9 cellular contexts compared by ENCODE assay signal in the genomic region with DNA sequence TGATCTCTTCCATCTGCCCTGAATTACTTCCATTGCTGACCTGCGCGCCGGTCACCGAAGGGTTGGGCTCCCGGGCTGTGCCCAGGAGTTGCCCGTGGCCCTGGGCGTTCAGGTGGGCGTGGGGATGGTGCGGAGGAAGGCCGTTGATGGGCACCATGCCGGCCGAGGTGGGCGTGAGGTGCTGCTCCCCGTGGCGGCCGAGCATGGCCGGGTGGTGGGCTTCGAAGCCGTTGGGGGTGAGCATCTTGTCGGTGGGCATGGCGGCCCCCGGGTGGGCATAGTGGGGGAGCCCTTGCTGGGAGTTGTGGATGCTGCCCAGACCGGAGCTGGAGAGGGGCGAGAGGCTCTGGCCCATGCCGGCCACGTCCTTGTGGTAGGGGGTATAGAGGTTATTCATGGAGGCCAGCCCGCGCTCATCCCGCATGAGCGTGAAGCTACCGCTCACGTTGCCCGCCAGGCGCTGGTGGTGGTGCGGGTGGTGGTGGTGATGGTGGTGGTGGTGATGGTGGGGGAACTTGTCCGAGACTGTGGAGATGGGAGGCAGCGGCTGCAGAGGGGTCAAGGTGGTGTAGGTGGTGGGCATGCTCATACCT. TPM values are rescaled to one million over a fixed set of nuclear protein-coding genes. Genes with fewer than 3 reads are reported as not detected.
DNase-seq lines count a peak whose midpoint lies in the region; ATAC-seq and TF ChIP-seq lines count a peak whose summit lies in the region.
"Had no signal": no experiment of that assay in that cellular context is flagged by ENCODE, and none has a peak within 500 bp of the region (broad histone marks: within the 10 kb centered on the region; RNA-seq: fewer than 3 reads in every experiment).

No MANE protein-coding gene starts in this region.

- no peaks in the 10 kb centered on the region for H3K79me2 ChIP-seq in mammary epithelial cell (ENCODE audit: insufficient read depth, low read length)

- H3K27me3 ChIP-seq in A673 (replicated peaks; ENCODE audit: insufficient read depth, low read depth, low read length, poor library complexity) (peaks cover 98% of the 10 kb centered on the region), HUES6 (ENCODE audit: control insufficient read depth, insufficient read depth, low read length) (peaks cover 99% of the 10 kb centered on the region), mammary epithelial cell (ENCODE audit: insufficient read depth, low read length) (peaks cover 67% of the 10 kb centered on the region)

- TF ChIP-seq CTCF in A673 (conservative IDR thresholded peaks at IDR 0.05; ENCODE audit: low read depth, low read length), result no peak
- no peak for TF ChIP-seq CTCF in mammary epithelial cell (conservative IDR thresholded peaks at IDR 0.05 in 1 of 2, IDR thresholded peaks at IDR 0.05 in 1 of 2; ENCODE audit: extremely low read depth in 1 of 2, insufficient read depth in 1 of 2, low read depth in 1 of 2, low read length in 2 of 2)

- peaks cover 12 to 33% (median 28%) of the 10 kb centered on the region in 4 donors for H3K4me1 Mint-ChIP-seq in naive thymus-derived CD8-positive, alpha-beta T cell

- peaks cover 2% of the 10 kb centered on the region for H4K20me1 ChIP-seq in mammary epithelial cell (ENCODE audit: insufficient read depth, low read length)

- in situ Hi-C loops in mammary epithelial cell (cut with MboI; ENCODE audit: low sequenced_read_pairs in 2 of 2), result loop anchor here (10.0 to 25.0 kb wide), 2 partner anchors 406 to 923 kb away; no protein-coding TSS in a partner anchor

- POLR2A ChIA-PET in A673 (lab: Charles Lee; ENCODE audit: low non-redundant PET), result no interaction called here
- POLR2A ChIA-PET in naive thymus-derived CD8-positive, alpha-beta T cell (lab: Charles Lee), result no interaction called here

- H3K9me3 ChIP-seq in A673 (ENCODE audit: low read depth, low read length, poor library complexity, severe bottlenecking), result no peaks in the 10 kb centered on the region
- H3K9me3 ChIP-seq in HUES6 (ENCODE audit: control insufficient read depth, insufficient read depth, low read depth, low read length), result no peaks in the 10 kb centered on the region
- H3K9me3 ChIP-seq in mammary epithelial cell (replicated peaks; ENCODE audit: insufficient read depth, low read length), result no peaks in the 10 kb centered on the region

- H2AFZ ChIP-seq in mammary epithelial cell (ENCODE audit: low read depth, low read length), result no peak overlapping the region

- H3K4me1 ChIP-seq in A673 (ENCODE audit: insufficient read depth, low read length, poor library complexity, severe bottlenecking) (peaks cover 4% of the 10 kb centered on the region), HUES6 (ENCODE audit: control insufficient read depth, insufficient read depth, low read length) (peaks cover 74% of the 10 kb centered on the region), mammary epithelial cell (ENCODE audit: insufficient read depth, low read length) (peaks cover 13% of the 10 kb centered on the region)

- ATAC-seq in naive thymus-derived CD8-positive, alpha-beta T cell, result no peak
- ATAC-seq in HG02884 (IDR thresholded peaks at IDR 0.05; ENCODE audit: unreplicated experiment) (no peak), HG03520 (IDR thresholded peaks at IDR 0.05; ENCODE audit: unreplicated experiment) (no peak)

- H3K4me3 ChIP-seq in A673 (ENCODE audit: low read depth, low read length, poor library complexity, severe bottlenecking), result peak overlapping the region; percentile 45
- H3K4me3 ChIP-seq in HUES6 (ENCODE audit: low read depth, low read length), result peak overlapping the region; percentile 67
- H3K4me3 ChIP-seq in mammary epithelial cell (replicated peaks in 1 of 3; ENCODE audit: insufficient read depth in 1 of 3, low read depth in 2 of 3, low read length in 3 of 3), result no peak overlapping the region

- BruUV-seq in A673 (replicated peaks; lab: Mats Ljungman, UMichigan) (no TSS peak), mammary epithelial cell (replicated peaks; lab: Mats Ljungman, UMichigan) (no TSS peak)

- peaks cover 0 to 7% (median 0%) of the 10 kb centered on the region in 9 donors for H3K9me3 Mint-ChIP-seq in naive thymus-derived CD8-positive, alpha-beta T cell

- no peak for DNase-seq in A673 (ENCODE audit: low spot score)
- no peak for DNase-seq in mammary epithelial cell
- DNase-seq in naive thymus-derived CD8-positive, alpha-beta T cell, result no peak
- no peak for DNase-seq in stimulated activated CD4-positive, alpha-beta T cell treated with anti-CD3 and anti-CD28 coated beads, Interleukin-4, amount 100 ng/mL, for 24 hours
- DNase-seq in NCI-H1930 (lab: John Stamatoyannopoulos, UW), result no peak
- DNase-seq: DMS153 had no signal

- intact Hi-C loops in A673 (cut with micrococcal nuclease; ENCODE audit: unreplicated experiment) (no loop called here), mammary epithelial cell (cut with micrococcal nuclease) (no loop called here)

- H3K27ac ChIP-seq in A673 (ENCODE audit: low read depth, low read length, poor library complexity, severe bottlenecking) (no peak overlapping the region), HUES6 (ENCODE audit: low read depth, low read length) (no peak overlapping the region), mammary epithelial cell (ENCODE audit: insufficient read depth, low read depth, low read length) (no peak overlapping the region)

- WGBS in mammary epithelial cell (ENCODE audit: low coverage, missing lambda C conversion rate), result 0% methylated on average over 11 of the region's 37 CpGs

- H3K36me3 ChIP-seq in A673 (ENCODE audit: insufficient read depth, low read length, poor library complexity, severe bottlenecking), result no peaks in the 10 kb centered on the region
- no peaks in the 10 kb centered on the region for H3K36me3 ChIP-seq in HUES6 (ENCODE audit: control insufficient read depth, insufficient read depth, low read length)
- no peaks in the 10 kb centered on the region for H3K36me3 ChIP-seq in mammary epithelial cell (ENCODE audit: insufficient read depth, low read length)

- no peak overlapping the region for H3K27ac Mint-ChIP-seq in naive thymus-derived CD8-positive, alpha-beta T cell

- peak overlapping the region; percentile 49 to 89 (median 74) for H3K4me3 Mint-ChIP-seq in naive thymus-derived CD8-positive, alpha-beta T cell

- H3K27me3 Mint-ChIP-seq in naive thymus-derived CD8-positive, alpha-beta T cell, result peaks cover 26 to 89% (median 67%) of the 10 kb centered on the region in 5 donors

- no peaks in the 10 kb centered on the region for H3K36me3 Mint-ChIP-seq in naive thymus-derived CD8-positive, alpha-beta T cell

- no peak overlapping the region for H3K9ac ChIP-seq in HUES6 (ENCODE audit: low read length)
- H3K9ac ChIP-seq in mammary epithelial cell (ENCODE audit: insufficient read depth, low read length), result no peak overlapping the region

- dilution Hi-C loops in mammary epithelial cell (cut with HindIII; ENCODE audit: low sequenced_read_pairs), result no loop called here

- peak overlapping the region; percentile 98 for H3K4me2 ChIP-seq in mammary epithelial cell (ENCODE audit: insufficient read depth, low read depth, low read length)

- CTCF ChIA-PET in A673 (lab: Charles Lee), result no interaction called here
- CTCF ChIA-PET in mammary epithelial cell (lab: Charles Lee; ENCODE audit: low non-redundant PET), result no interaction called here

RNA-seq across cellular contexts. Expression of a gene that starts 1.0 kb away (rescaled TPM):
- total RNA-seq in A673 (2021) (not detected in 2 replicates), mammary epithelial cell (not detected)
- polyA plus RNA-seq in mammary epithelial cell, result not detected
- polyA minus RNA-seq in mammary epithelial cell, result not detected
- not detected for total RNA-seq in naive thymus-derived CD8-positive, alpha-beta T cell
- polyA plus RNA-seq in naive thymus-derived CD8-positive, alpha-beta T cell, result not detected

Comparison
In these comparisons a context has a peak if more than half of its experiments do, and no peak if none do; other contexts are left out.
1. H3K4me3 ChIP-seq: peak in A673 (single experiment) and HUES6 (single experiment); none in mammary epithelial cell (0 of 3).